8 cellular contexts compared by ENCODE assay signal in genomic region chr9:126690431-126691051, GRCh38.
DNase-seq lines count a peak whose midpoint lies in the region; ATAC-seq and TF ChIP-seq lines count a peak whose summit lies in the region.

No MANE protein-coding gene starts in this region.

- DNase-seq in NCI-H82 (lab: John Stamatoyannopoulos, UW) (peak; percentile 75), NCI-H82 treated with DMSO at 0.1 percent for 48 hours (lab: John Stamatoyannopoulos, UW; ENCODE audit: unreplicated experiment) (no peak), islet precursor cell (peak; percentile 81), Ammon's horn (ENCODE audit: low spot score) (no peak)
- peak; percentile 33 for DNase-seq in activated naive CD8-positive, alpha-beta T cell treated with anti-CD3 and anti-CD28 coated beads, Interleukin-2, amount 50 U/mL, for 16 hours (ENCODE audit: low read depth, low spot score)
- DNase-seq in stimulated activated CD4-positive, alpha-beta T cell treated with anti-CD3 and anti-CD28 coated beads, TNF-alpha, amount 100 ng/mL, for 24 hours (ENCODE audit: low read depth in 3 of 3) = peak; percentile 29 to 62 (median 31)

- TF ChIP-seq POLR2A in GM18505 (IDR thresholded peaks at IDR 0.05; ENCODE audit: borderline replicate concordance, extremely low read depth, insufficient read depth, insufficient read length) = no peak

- ATAC-seq in SK-N-SH treated with all-trans-retinoic acid at 6 μM for 48 hours (peak; percentile 61; the same call in 2 of the 3 replicates), GM18505 (IDR thresholded peaks at IDR 0.05; ENCODE audit: unreplicated experiment) (no peak)

TF ChIP-seq in SK-N-SH treated with all-trans-retinoic acid at 6 μM for 48 hours, 23 proteins besides CTCF, POLR2A, EP300 and RAD21:
- TF ChIP-seq PPARA (CRISPR knock-in tag; IDR thresholded peaks at IDR 0.05; ENCODE audit: borderline replicate concordance) (no peak), TOX (CRISPR knock-in tag; IDR thresholded peaks at IDR 0.05; ENCODE audit: borderline replicate concordance) (no peak), TSHZ2 (CRISPR knock-in tag; IDR thresholded peaks at IDR 0.05) (no peak), ARNTL (CRISPR knock-in tag; IDR thresholded peaks at IDR 0.05; ENCODE audit: borderline replicate concordance, low read depth) (no peak), CREB5 (CRISPR knock-in tag; IDR thresholded peaks at IDR 0.05; ENCODE audit: low read depth) (no peak), ZFP30 (CRISPR knock-in tag; IDR thresholded peaks at IDR 0.05) (no peak), CSDC2 (CRISPR knock-in tag; IDR thresholded peaks at IDR 0.05) (no peak), SNAI2 (CRISPR knock-in tag; IDR thresholded peaks at IDR 0.05) (no peak), OSR1 (CRISPR knock-in tag; IDR thresholded peaks at IDR 0.05) (no peak), CSRNP3 (CRISPR knock-in tag; IDR thresholded peaks at IDR 0.05) (no peak), ESRRG (CRISPR knock-in tag; IDR thresholded peaks at IDR 0.05) (no peak), ZNF70 (CRISPR knock-in tag; IDR thresholded peaks at IDR 0.05) (no peak), ISL1 (CRISPR knock-in tag; IDR thresholded peaks at IDR 0.05) (no peak), POU6F1 (CRISPR knock-in tag; IDR thresholded peaks at IDR 0.05; ENCODE audit: borderline replicate concordance, low read depth) (no peak)
TF ChIP-seq in SK-N-SH treated with all-trans-retinoic acid at 6 μM for 48 hours: peak in this region for 0.

Comparison
In these comparisons a context has a peak if more than half of its experiments do, and no peak if none do; other contexts are left out.
1. DNase-seq: peak in NCI-H82 (single experiment), activated naive CD8-positive, alpha-beta T cell treated with anti-CD3 and anti-CD28 coated beads, Interleukin-2, amount 50 U/mL, for 16 hours (single experiment), islet precursor cell (single experiment) and stimulated activated CD4-positive, alpha-beta T cell treated with anti-CD3 and anti-CD28 coated beads, TNF-alpha, amount 100 ng/mL, for 24 hours (3 of 3); none in NCI-H82 treated with DMSO at 0.1 percent for 48 hours (single experiment) and Ammon's horn (single experiment).